In genomic region chr10:26464632-26465280, GRCh38 we compare ENCODE assay signal across 20 cellular contexts. TPM values are rescaled to one million over a fixed set of nuclear protein-coding genes. Genes with fewer than 3 reads are reported as not detected.
DNase-seq lines count a peak whose midpoint lies in the region; ATAC-seq lines count a peak whose summit lies in the region.
"Had no signal": no experiment of that assay in that cellular context is flagged by ENCODE, and none has a peak within 500 bp of the region (broad histone marks: within the 10 kb centered on the region; RNA-seq: fewer than 3 reads in every experiment).

No MANE protein-coding gene starts in this region.

- no peak for DNase-seq in activated T-cell treated with anti-CD3 and anti-CD28 coated beads, Interleukin-2, amount 50 U/mL, for 24 hours
- no peak for DNase-seq in activated T-cell treated with anti-CD3 and anti-CD28 coated beads, Interleukin-2, amount 50 U/mL, for 72 hours
- DNase-seq in T-cell (no peak), caudate nucleus (lab: John Stamatoyannopoulos, UW) (no peak), glomerular visceral epithelial cell (ENCODE audit: extremely low spot score) (no peak), SW480 (ENCODE audit: low spot score) (no peak)
- DNase-seq: ACHN; activated CD8-positive, alpha-beta memory T cell treated with anti-CD3 and anti-CD28 coated beads, Interleukin-2, amount 50 U/mL, for 48 hours; Calu3; foreskin fibroblast; HFFc6; NCI-H526 treated with DMSO at 0.1 percent for 48 hours; Peyer's patch; psoas muscle; stimulated activated CD4-positive, alpha-beta T cell treated with anti-CD3 and anti-CD28 coated beads, Interleukin-12 subunit alpha, Interleukin-12 subunit beta, amount 100 ng/mL, for 4 hours had no signal

- H3K4me3 Mint-ChIP-seq in activated T-cell treated with anti-CD3 and anti-CD28 coated beads, Interleukin-2, amount 50 U/mL, for 24 hours: no peak overlapping the region
- no peak overlapping the region for H3K4me3 Mint-ChIP-seq in activated T-cell treated with anti-CD3 and anti-CD28 coated beads, Interleukin-2, amount 50 U/mL, for 72 hours
- H3K4me3 Mint-ChIP-seq in T-cell: no peak overlapping the region
- no peak overlapping the region for H3K4me3 Mint-ChIP-seq in stimulated activated naive CD8-positive, alpha-beta T cell treated with anti-CD3 and anti-CD28 coated beads, Interleukin-15, Interleukin-2, amounts not matched to agents 100 ng/mL and 50 ng/mL, for 24 hours
- H3K4me3 Mint-ChIP-seq: HFFc6 had no signal

- CTCF ChIA-PET in T-cell (lab: Charles Lee): no interaction called here

- peaks cover 65% of the 10 kb centered on the region for H3K36me3 Mint-ChIP-seq in activated T-cell treated with anti-CD3 and anti-CD28 coated beads, Interleukin-2, amount 50 U/mL, for 24 hours (ENCODE audit: low read depth)
- H3K36me3 Mint-ChIP-seq in activated T-cell treated with anti-CD3 and anti-CD28 coated beads, Interleukin-2, amount 50 U/mL, for 72 hours (ENCODE audit: insufficient read depth in 2 of 2): peaks cover 6 to 25% of the 10 kb centered on the region in 2 donors
- H3K36me3 Mint-ChIP-seq in T-cell: peaks cover 34% of the 10 kb centered on the region
- H3K36me3 Mint-ChIP-seq in stimulated activated naive CD8-positive, alpha-beta T cell treated with anti-CD3 and anti-CD28 coated beads, Interleukin-15, Interleukin-2, amounts not matched to agents 100 ng/mL and 50 ng/mL, for 24 hours (ENCODE audit: low read depth): peaks cover 66% of the 10 kb centered on the region

- H3K4me1 Mint-ChIP-seq in activated T-cell treated with anti-CD3 and anti-CD28 coated beads, Interleukin-2, amount 50 U/mL, for 24 hours (ENCODE audit: low read depth): peaks cover 86% of the 10 kb centered on the region
- H3K4me1 Mint-ChIP-seq in activated T-cell treated with anti-CD3 and anti-CD28 coated beads, Interleukin-2, amount 50 U/mL, for 72 hours (ENCODE audit: low read depth): peaks cover 76% of the 10 kb centered on the region
- peaks cover 88 to 93% (median 89%) of the 10 kb centered on the region in 3 donors for H3K4me1 Mint-ChIP-seq in T-cell
- peaks cover 93% of the 10 kb centered on the region for H3K4me1 Mint-ChIP-seq in stimulated activated naive CD8-positive, alpha-beta T cell treated with anti-CD3 and anti-CD28 coated beads, Interleukin-15, Interleukin-2, amounts not matched to agents 100 ng/mL and 50 ng/mL, for 24 hours (ENCODE audit: low read depth)

- H3K27ac ChIP-seq in caudate nucleus (ENCODE audit: low read depth, low read length): no peak overlapping the region
- H3K27ac ChIP-seq: psoas muscle, suprapubic skin, VCaP had no signal

- peaks cover 6% of the 10 kb centered on the region for H3K9me3 Mint-ChIP-seq in activated T-cell treated with anti-CD3 and anti-CD28 coated beads, Interleukin-2, amount 50 U/mL, for 24 hours
- H3K9me3 Mint-ChIP-seq in activated T-cell treated with anti-CD3 and anti-CD28 coated beads, Interleukin-2, amount 50 U/mL, for 72 hours: no peaks in the 10 kb centered on the region
- H3K9me3 Mint-ChIP-seq in T-cell: no peaks in the 10 kb centered on the region
- peaks cover 6% of the 10 kb centered on the region for H3K9me3 Mint-ChIP-seq in stimulated activated naive CD8-positive, alpha-beta T cell treated with anti-CD3 and anti-CD28 coated beads, Interleukin-15, Interleukin-2, amounts not matched to agents 100 ng/mL and 50 ng/mL, for 24 hours
- H3K9me3 Mint-ChIP-seq: HFFc6 had no signal

- ATAC-seq in activated T-cell treated with anti-CD3 and anti-CD28 coated beads, Interleukin-2, amount 50 U/mL, for 72 hours (replicated peaks in 1 of 2): no peak
- peak; percentile 32 for ATAC-seq in GM21619 (IDR thresholded peaks at IDR 0.05; ENCODE audit: unreplicated experiment)
- ATAC-seq in T-cell (replicated peaks in 1 of 4): no peak
- ATAC-seq: psoas muscle had no signal

- H3K27me3 Mint-ChIP-seq in activated T-cell treated with anti-CD3 and anti-CD28 coated beads, Interleukin-2, amount 50 U/mL, for 24 hours: no peaks in the 10 kb centered on the region
- no peaks in the 10 kb centered on the region for H3K27me3 Mint-ChIP-seq in activated T-cell treated with anti-CD3 and anti-CD28 coated beads, Interleukin-2, amount 50 U/mL, for 72 hours (ENCODE audit: low read depth)
- H3K27me3 Mint-ChIP-seq in T-cell: no peaks in the 10 kb centered on the region
- no peaks in the 10 kb centered on the region for H3K27me3 Mint-ChIP-seq in stimulated activated naive CD8-positive, alpha-beta T cell treated with anti-CD3 and anti-CD28 coated beads, Interleukin-15, Interleukin-2, amounts not matched to agents 100 ng/mL and 50 ng/mL, for 24 hours

- POLR2A ChIA-PET in T-cell (lab: Charles Lee): no interaction called here

- peak overlapping the region; percentile 85 for H3K27ac Mint-ChIP-seq in activated T-cell treated with anti-CD3 and anti-CD28 coated beads, Interleukin-2, amount 50 U/mL, for 24 hours
- no peak overlapping the region for H3K27ac Mint-ChIP-seq in activated T-cell treated with anti-CD3 and anti-CD28 coated beads, Interleukin-2, amount 50 U/mL, for 72 hours
- peak overlapping the region; percentile 72 to 87 for H3K27ac Mint-ChIP-seq in T-cell
- H3K27ac Mint-ChIP-seq in stimulated activated naive CD8-positive, alpha-beta T cell treated with anti-CD3 and anti-CD28 coated beads, Interleukin-15, Interleukin-2, amounts not matched to agents 100 ng/mL and 50 ng/mL, for 24 hours: peak overlapping the region; percentile 81

RNA-seq across cellular contexts. Expression of gene APBB1IP, which starts 26.6 kb away (rescaled TPM):
- total RNA-seq in activated T-cell treated with anti-CD3 and anti-CD28 coated beads, Interleukin-2, amount 50 U/mL, for 72 hours: 10 to 100 TPM; 44.1 to 49.7 TPM
- total RNA-seq in T-cell: 100 to 1,000 TPM in 1 of 5 donors, 10 to 100 TPM in 4; 86.5 to 102 (median 88.4) TPM
- total RNA-seq: chondrocyte had no signal
